25 cellular contexts compared by ENCODE assay signal in genomic region chr6:48099713-48100675, GRCh38. TPM values are rescaled to one million over a fixed set of nuclear protein-coding genes. Genes with fewer than 3 reads are reported as not detected.
DNase-seq lines count a peak whose midpoint lies in the region; ATAC-seq and TF ChIP-seq lines count a peak whose summit lies in the region.
"Had no signal": no experiment of that assay in that cellular context is flagged by ENCODE, and none has a peak within 500 bp of the region (broad histone marks: within the 10 kb centered on the region; RNA-seq: fewer than 3 reads in every experiment).

No MANE protein-coding gene starts in this region.

- no peak overlapping the region for H3K9ac ChIP-seq in mammary epithelial cell (ENCODE audit: insufficient read depth, low read length)

- no peak overlapping the region for H2AFZ ChIP-seq in mammary epithelial cell (ENCODE audit: low read depth, low read length)
- H2AFZ ChIP-seq in hepatocyte, result no peak overlapping the region

- peaks cover 13% of the 10 kb centered on the region for H3K36me3 ChIP-seq in mammary epithelial cell (ENCODE audit: insufficient read depth, low read length)
- no peaks in the 10 kb centered on the region for H3K36me3 ChIP-seq in breast epithelium
- no peaks in the 10 kb centered on the region for H3K36me3 ChIP-seq in hepatocyte (replicated peaks; ENCODE audit: insufficient read depth, low read depth)
- H3K36me3 ChIP-seq: HAP-1, heart left ventricle, suprapubic skin, upper lobe of right lung had no signal

- in situ Hi-C loops in mammary epithelial cell (cut with MboI; ENCODE audit: low sequenced_read_pairs in 2 of 2), result loop anchor here in 1 of 2 donors (10.0 to 25.0 kb wide), 2 partner anchors 337 to 665 kb away; no protein-coding TSS in a partner anchor

- H3K27me3 ChIP-seq in mammary epithelial cell (ENCODE audit: insufficient read depth, low read length), result no peaks in the 10 kb centered on the region
- no peaks in the 10 kb centered on the region for H3K27me3 ChIP-seq in breast epithelium
- no peaks in the 10 kb centered on the region for H3K27me3 ChIP-seq in hepatocyte
- H3K27me3 ChIP-seq: heart left ventricle, suprapubic skin, upper lobe of right lung had no signal

- dilution Hi-C loops in mammary epithelial cell (cut with HindIII; ENCODE audit: low sequenced_read_pairs), result no loop called here

- no peak for TF ChIP-seq CTCF in mammary epithelial cell (conservative IDR thresholded peaks at IDR 0.05 in 1 of 2, IDR thresholded peaks at IDR 0.05 in 1 of 2; ENCODE audit: extremely low read depth in 1 of 2, insufficient read depth in 1 of 2, low read depth in 1 of 2, low read length in 2 of 2)
- TF ChIP-seq CTCF in breast epithelium (IDR thresholded peaks at IDR 0.05), result no peak
- TF ChIP-seq CTCF in hepatocyte (IDR thresholded peaks at IDR 0.05; ENCODE audit: poor library complexity), result no peak

- no TSS peak for BruUV-seq in mammary epithelial cell (replicated peaks; lab: Mats Ljungman, UMichigan)

- H3K4me1 ChIP-seq in mammary epithelial cell (ENCODE audit: insufficient read depth, low read length) (peaks cover 24% of the 10 kb centered on the region), breast epithelium (no peaks in the 10 kb centered on the region), hepatocyte (ENCODE audit: insufficient read depth) (no peaks in the 10 kb centered on the region)
- H3K4me1 ChIP-seq: HAP-1, suprapubic skin had no signal

- 93% methylated on average over 4 of the region's 4 CpGs for WGBS in mammary epithelial cell (ENCODE audit: low coverage, missing lambda C conversion rate)
- WGBS in hepatocyte (ENCODE audit: low lambda C conversion rate, missing lambda C conversion rate), result 67% methylated on average over 4 of the region's 4 CpGs

- intact Hi-C loops in mammary epithelial cell (cut with micrococcal nuclease) (no loop called here), breast epithelium (cut with DNase I; ENCODE audit: low total_unique reads) (no loop called here)

- no peak for TF ChIP-seq POLR2A in breast epithelium (IDR thresholded peaks at IDR 0.05)

- H3K79me2 ChIP-seq in mammary epithelial cell (ENCODE audit: insufficient read depth, low read length), result peaks cover 66% of the 10 kb centered on the region
- H3K79me2 ChIP-seq in hepatocyte, result no peaks in the 10 kb centered on the region

- no peak overlapping the region for H3K27ac ChIP-seq in mammary epithelial cell (ENCODE audit: insufficient read depth, low read depth, low read length)
- H3K27ac ChIP-seq in breast epithelium, result no peak overlapping the region
- no peak overlapping the region for H3K27ac ChIP-seq in hepatocyte
- H3K27ac ChIP-seq: suprapubic skin, upper lobe of right lung had no signal

- DNase-seq in mammary epithelial cell (peak; percentile 39), breast epithelium (ENCODE audit: low spot score in 2 of 2) (no peak), LHCN-M2 (ENCODE audit: low read depth) (peak; percentile 33), dedifferentiated amniotic fluid mesenchymal stem cell (ENCODE audit: extremely low spot score) (peak; percentile 47), EL (no peak), hepatocyte (ENCODE audit: low spot score) (no peak), Ammon's horn (ENCODE audit: low spot score) (no peak)
- DNase-seq: 8988T; activated CD4-positive, alpha-beta T cell treated with anti-CD3 and anti-CD28 coated beads, Interleukin-2, amount 50 U/mL, for 4 hours; activated naive CD4-positive, alpha-beta T cell treated with anti-CD3 and anti-CD28 coated beads, Interleukin-2, amount 10 ng/mL, durations not matched to agents 7 days and 5 days; CD4-positive, alpha-beta T cell; effector memory CD4-positive, alpha-beta T cell; NCI-H187; NCI-H2171; NCI-H524 treated with DMSO at 0.1 percent for 48 hours; stimulated activated naive B cell treated with anti-CD40 and anti-IgM and Interleukin-4, amounts not matched to agents 10 μg/mL and 1 μg/mL and 100 μg/mL, for 72 hours; T1000; upper lobe of right lung had no signal

- H4K20me1 ChIP-seq in mammary epithelial cell (ENCODE audit: insufficient read depth, low read length) (no peaks in the 10 kb centered on the region), hepatocyte (ENCODE audit: insufficient read depth, poor library complexity, severe bottlenecking) (no peaks in the 10 kb centered on the region)

- H3K9me2 ChIP-seq in hepatocyte (replicated peaks; ENCODE audit: insufficient read depth), result no peaks in the 10 kb centered on the region

- H3K4me2 ChIP-seq in mammary epithelial cell (ENCODE audit: insufficient read depth, low read depth, low read length) (no peak overlapping the region), hepatocyte (no peak overlapping the region)

- CTCF ChIA-PET in mammary epithelial cell (lab: Charles Lee; ENCODE audit: low non-redundant PET), result no interaction called here

- H3K4me3 ChIP-seq in mammary epithelial cell (replicated peaks in 1 of 3; ENCODE audit: insufficient read depth in 1 of 3, low read depth in 2 of 3, low read length in 3 of 3) (no peak overlapping the region), breast epithelium (no peak overlapping the region), hepatocyte (no peak overlapping the region)
- H3K4me3 ChIP-seq: HAP-1, heart left ventricle, suprapubic skin, upper lobe of right lung had no signal

- no peaks in the 10 kb centered on the region for H3K9me3 ChIP-seq in mammary epithelial cell (replicated peaks; ENCODE audit: insufficient read depth, low read length)
- H3K9me3 ChIP-seq in breast epithelium, result no peaks in the 10 kb centered on the region
- no peaks in the 10 kb centered on the region for H3K9me3 ChIP-seq in hepatocyte (ENCODE audit: low read depth)
- H3K9me3 ChIP-seq: HAP-1, heart left ventricle, suprapubic skin, upper lobe of right lung had no signal

- no peak for ATAC-seq in GM18873 (IDR thresholded peaks at IDR 0.05; ENCODE audit: low FRiP score, unreplicated experiment)
- ATAC-seq: esophagus mucosa; sciatic nerve; stimulated activated naive B cell treated with anti-CD40 and anti-IgM and Interleukin-4, amounts not matched to agents 10 μg/mL and 1 μg/mL and 100 μg/mL, for 72 hours; upper lobe of right lung had no signal

RNA-seq across cellular contexts. Expression of gene PTCHD4, which starts 11.0 kb away (rescaled TPM):
- total RNA-seq in mammary epithelial cell, result 1 to 10 TPM; 1.2 to 1.3 TPM
- polyA plus RNA-seq in mammary epithelial cell, result 0.87 TPM
- not detected for polyA minus RNA-seq in mammary epithelial cell
- 1 to 10 TPM; 1.6 to 2.9 (median 1.9) TPM for total RNA-seq in breast epithelium
- total RNA-seq in LHCN-M2 (2014; rRNA removed), result 21.0 and 23.6 TPM in 2 replicates
- 4.9 TPM for polyA plus RNA-seq in LHCN-M2 (2012)
- 2.3 and 2.9 TPM in 2 replicates for total RNA-seq in hepatocyte
- 0.64 and 1.3 TPM in 2 replicates for polyA plus RNA-seq in hepatocyte
- total RNA-seq: CD4-positive, alpha-beta T cell; Daoy had no signal

Comparison
In these comparisons a context has a peak if more than half of its experiments do, and no peak if none do; other contexts are left out.
1. DNase-seq: peak in mammary epithelial cell (single experiment), LHCN-M2 (single experiment) and dedifferentiated amniotic fluid mesenchymal stem cell (single experiment); none in breast epithelium (0 of 2), EL (single experiment), hepatocyte (single experiment) and Ammon's horn (single experiment).